Comparison of ENCODE assay signal across 10 cellular contexts in genomic region chr14:96225745-96226151, GRCh38. TPM values are rescaled to one million over a fixed set of nuclear protein-coding genes. Genes with fewer than 3 reads are reported as not detected.
DNase-seq lines count a peak whose midpoint lies in the region; ATAC-seq, FAIRE-seq and TF ChIP-seq lines count a peak whose summit lies in the region.
"Had no signal": no experiment of that assay in that cellular context is flagged by ENCODE, and none has a peak within 500 bp of the region (broad histone marks: within the 10 kb centered on the region; RNA-seq: fewer than 3 reads in every experiment).

No MANE protein-coding gene starts in this region.

- H3K27me3 ChIP-seq in AG04450 (ENCODE audit: control insufficient read depth, insufficient read depth, low read length) = no peaks in the 10 kb centered on the region
- no peaks in the 10 kb centered on the region for H3K27me3 ChIP-seq in H1 (replicated peaks in 1 of 4; ENCODE audit: control insufficient read depth in 3 of 4, extremely low read depth in 1 of 4, insufficient read depth in 3 of 4, low read length in 3 of 4)
- H3K27me3 ChIP-seq in adrenal gland = no peaks in the 10 kb centered on the region

- H3K4me2 ChIP-seq in H1 (ENCODE audit: insufficient read depth in 1 of 2, low read depth in 2 of 2, low read length in 2 of 2) = no peak overlapping the region

- POLR2A ChIA-PET in AG04450 (lab: Yijun Ruan, JAX) (interaction anchor here (0.6 to 0.8 kb wide), 5 partner anchors 11 to 136 kb away, joined by 3 to 5 read pairs (median 3); no protein-coding TSS in a partner anchor), H1 (lab: Charles Lee; ENCODE audit: partially characterized antibody) (interaction anchor here (0.9 kb wide), 1 partner anchor 10 kb away, joined by 3 read pairs; no protein-coding TSS in a partner anchor)
- POLR2A ChIA-PET in activated CD8-positive, alpha-beta T cell treated with anti-CD3 and anti-CD28 coated beads for 36 hours (lab: Charles Lee) = no interaction called here

- H3K23me2 ChIP-seq in H1 (ENCODE audit: low read depth, low read length) = no peaks in the 10 kb centered on the region

- H4K8ac ChIP-seq in H1 (ENCODE audit: extremely low read depth, insufficient read depth, low read length) = no peak overlapping the region

- no peak overlapping the region for H3K56ac ChIP-seq in H1 (replicated peaks; ENCODE audit: insufficient read length, low read depth, low read length)

- H4K5ac ChIP-seq in H1 (ENCODE audit: insufficient read length, low read depth, low read length) = no peak overlapping the region

- no peaks in the 10 kb centered on the region for H3K27me3 Mint-ChIP-seq in mesothelial cell of epicardium (ENCODE audit: low read depth)
- peaks cover 14% of the 10 kb centered on the region for H3K27me3 Mint-ChIP-seq in activated CD8-positive, alpha-beta T cell treated with anti-CD3 and anti-CD28 coated beads for 36 hours
- H3K27me3 Mint-ChIP-seq in osteocyte (ENCODE audit: unreplicated experiment) = peaks cover 11% of the 10 kb centered on the region

- no peak overlapping the region for H3K4ac ChIP-seq in H1 (replicated peaks; ENCODE audit: insufficient read length, low read depth, low read length)

- H2AFZ ChIP-seq in H1 (ENCODE audit: low read length) = no peak overlapping the region

- H2BK120ac ChIP-seq in H1 (replicated peaks; ENCODE audit: low read depth, low read length) = no peak overlapping the region

- peaks cover 8% of the 10 kb centered on the region; the same call in 1 of the 2 replicates for H3K9me3 ChIP-seq in AG04450 (ENCODE audit: control insufficient read depth, insufficient read depth, low read length)
- peaks cover 4 to 6% of the 10 kb centered on the region in 2 experiments; a peak in 2 of 4 replicates for H3K9me3 ChIP-seq in H1 (ENCODE audit: insufficient read depth in 2 of 2, low read depth in 1 of 2, low read length in 1 of 2)
- no peaks in the 10 kb centered on the region for H3K9me3 ChIP-seq in adrenal gland (replicated peaks in 1 of 3)

- H3K18ac ChIP-seq in H1 (ENCODE audit: extremely low read depth, low read length) = no peak overlapping the region

- TF ChIP-seq POLR2A in H1 (IDR thresholded peaks at IDR 0.05; ENCODE audit: control extremely low read depth in 1 of 2, low read depth in 2 of 2, low read length in 2 of 2) = no peak
- TF ChIP-seq POLR2A in adrenal gland (IDR thresholded peaks at IDR 0.05) = no peak

- no peak overlapping the region for H3K14ac ChIP-seq in H1 (ENCODE audit: insufficient read length)

- H3K4me1 ChIP-seq in H1 (replicated peaks in 1 of 4; ENCODE audit: control insufficient read depth in 3 of 4, insufficient read depth in 4 of 4, low read length in 3 of 4) (no peaks in the 10 kb centered on the region), adrenal gland (replicated peaks in 1 of 2) (no peaks in the 10 kb centered on the region)

- TF ChIP-seq RAD21 in H1 (IDR thresholded peaks at IDR 0.05 in 1 of 2, conservative IDR thresholded peaks at IDR 0.05 in 1 of 2; ENCODE audit: low read depth in 2 of 2, low read length in 2 of 2) = peak; percentile 5 to 28; a peak in 1 of 4 replicates

- TF ChIP-seq CTCF in AG04450 (IDR thresholded peaks at IDR 0.05; ENCODE audit: low read depth, low read length) (peak; percentile 46), H1 (IDR thresholded peaks at IDR 0.05; ENCODE audit: control extremely low read depth in 1 of 3, insufficient read depth in 1 of 3, low read depth in 1 of 3, low read length in 3 of 3) (peak in 2 of 3 experiments; percentile 13 to 36; a peak in 1 of 4 replicates), mesothelial cell of epicardium (IDR thresholded peaks at IDR 0.05; ENCODE audit: unreplicated experiment) (no peak), adrenal gland (IDR thresholded peaks at IDR 0.05) (no peak), osteocyte (IDR thresholded peaks at IDR 0.05) (no peak)
- TF ChIP-seq CTCF in activated CD8-positive, alpha-beta T cell treated with anti-CD3 and anti-CD28 coated beads for 36 hours (IDR thresholded peaks at IDR 0.05) = no peak

- H2AK5ac ChIP-seq in H1 (ENCODE audit: low read depth, low read length) = no peak overlapping the region

- H3K27ac ChIP-seq in AG04450 (ENCODE audit: low read depth, low read length) (peak overlapping the region; percentile 52), H1 (ENCODE audit: low read depth, low read length) (no peak overlapping the region), adrenal gland (peak overlapping the region in 1 of 5 donors; percentile 45)

- ATAC-seq in activated CD8-positive, alpha-beta T cell treated with anti-CD3 and anti-CD28 coated beads for 36 hours = no peak
- ATAC-seq: T-helper 17 cell had no signal

- TF ChIP-seq EP300 in H1 (IDR thresholded peaks at IDR 0.05; ENCODE audit: borderline replicate concordance in 1 of 2, low read depth in 2 of 2, low read length in 2 of 2) = no peak

- no peak overlapping the region for H2BK20ac ChIP-seq in H1 (ENCODE audit: low read length)

- H3K36me3 Mint-ChIP-seq in mesothelial cell of epicardium = peaks cover 8% of the 10 kb centered on the region
- H3K36me3 Mint-ChIP-seq in activated CD8-positive, alpha-beta T cell treated with anti-CD3 and anti-CD28 coated beads for 36 hours (ENCODE audit: low read depth) = no peaks in the 10 kb centered on the region
- no peaks in the 10 kb centered on the region for H3K36me3 Mint-ChIP-seq in osteocyte (ENCODE audit: unreplicated experiment)

- H3K9me3 Mint-ChIP-seq in mesothelial cell of epicardium = peaks cover 6% of the 10 kb centered on the region
- H3K9me3 Mint-ChIP-seq in activated CD8-positive, alpha-beta T cell treated with anti-CD3 and anti-CD28 coated beads for 36 hours = no peaks in the 10 kb centered on the region
- H3K9me3 Mint-ChIP-seq in osteocyte (ENCODE audit: unreplicated experiment) = no peaks in the 10 kb centered on the region

- DNase-seq in AG04450 (ENCODE audit: low read depth, low spot score) (no peak), HT1080 (ENCODE audit: low read depth) (peak; percentile 81), H1 (ENCODE audit: low read depth in 1 of 2, low spot score in 2 of 2) (peak; percentile 23 to 59), mesothelial cell of epicardium (ENCODE audit: low spot score in 2 of 2, unreplicated experiment in 2 of 2) (peak in 1 of 2 experiments; percentile 64), adrenal gland (no peak), UCSD-AML1 (lab: John Stamatoyannopoulos, UW; ENCODE audit: unreplicated experiment) (no peak), osteocyte (ENCODE audit: extremely low spot score, unreplicated experiment) (no peak)
- DNase-seq in activated CD8-positive, alpha-beta T cell treated with anti-CD3 and anti-CD28 coated beads for 36 hours = no peak
- DNase-seq: NCI-H2029, T-helper 17 cell had no signal

- no peak overlapping the region for H4K91ac ChIP-seq in H1 (replicated peaks; ENCODE audit: insufficient read length, low read length)

- no peak for FAIRE-seq in H1 (lab: Jason Lieb, UNC)

- no peak overlapping the region for H2BK12ac ChIP-seq in H1 (ENCODE audit: low read depth, low read length)

- CTCF ChIA-PET in AG04450 (lab: Charles Lee) = interaction anchor here (0.6 to 3.5 kb wide), 3 partner anchors 125 to 185 kb away, joined by 5 to 15 read pairs (median 7); no protein-coding TSS in a partner anchor
- CTCF ChIA-PET in H1 (lab: Charles Lee; ENCODE audit: partially characterized antibody) = interaction anchor here (0.6 to 2.3 kb wide), 11 partner anchors 9 to 1970 kb away, joined by 3 to 9 read pairs (median 3); no protein-coding TSS in a partner anchor
- CTCF ChIA-PET in activated CD8-positive, alpha-beta T cell treated with anti-CD3 and anti-CD28 coated beads for 36 hours (lab: Charles Lee) = no interaction called here

- H2BK5ac ChIP-seq in H1 (ENCODE audit: low read depth, low read length) = no peak overlapping the region

- H3K4me3 ChIP-seq in AG04450 (ENCODE audit: low read depth, low read length) (no peak overlapping the region), H1 (ENCODE audit: extremely low read depth in 1 of 4, insufficient read depth in 2 of 4, low read depth in 3 of 4, low read length in 4 of 4) (no peak overlapping the region), adrenal gland (no peak overlapping the region)

- no peaks in the 10 kb centered on the region for H3K79me2 ChIP-seq in H1 (ENCODE audit: control insufficient read depth in 1 of 2, insufficient read depth in 2 of 2, low read length in 2 of 2)

- intact Hi-C loops in activated CD8-positive, alpha-beta T cell treated with anti-CD3 and anti-CD28 coated beads for 36 hours (cut with micrococcal nuclease) = no loop called here
- intact Hi-C loops in adrenal gland (cut with DNase I) = no loop called here

- H3K27ac Mint-ChIP-seq in mesothelial cell of epicardium (peak overlapping the region; percentile 58), osteocyte (ENCODE audit: unreplicated experiment) (no peak overlapping the region)
- H3K27ac Mint-ChIP-seq in activated CD8-positive, alpha-beta T cell treated with anti-CD3 and anti-CD28 coated beads for 36 hours = no peak overlapping the region
- H3K27ac Mint-ChIP-seq: T-helper 17 cell had no signal

- no peak overlapping the region for H3K9ac ChIP-seq in H1 (replicated peaks in 1 of 4; ENCODE audit: extremely low read depth in 1 of 4, low read depth in 3 of 4, low read length in 3 of 4)

- WGBS in H1 (ENCODE audit: extremely low coverage in 1 of 2, insufficient coverage in 1 of 2, insufficient read length in 1 of 2, insufficient replicate concordance in 2 of 2, low coverage in 1 of 2, low lambda C conversion rate in 2 of 2, missing lambda C conversion rate in 1 of 2), 2 experiments = 66% methylated on average over 3 of the region's 5 CpGs; no CpG with 5 or more reads in 1 of the 2 experiments
- 33 to 51% (median 45%) methylated on average over 3 to 5 of the region's 5 CpGs for WGBS in adrenal gland, 4 donors

- H3K23ac ChIP-seq in H1 (ENCODE audit: insufficient read length) = no peak overlapping the region

- no peaks in the 10 kb centered on the region for H3K36me3 ChIP-seq in H1 (ENCODE audit: control insufficient read depth in 2 of 4, insufficient read depth in 4 of 4, low read length in 3 of 4)
- no peaks in the 10 kb centered on the region for H3K36me3 ChIP-seq in adrenal gland (replicated peaks in 1 of 2)

- no peaks in the 10 kb centered on the region for H4K20me1 ChIP-seq in H1 (replicated peaks in 1 of 2; ENCODE audit: control insufficient read depth in 1 of 2, insufficient read depth in 2 of 2, low read length in 2 of 2)

- H3K4me3 Mint-ChIP-seq in mesothelial cell of epicardium (no peak overlapping the region), osteocyte (ENCODE audit: unreplicated experiment) (no peak overlapping the region)
- no peak overlapping the region for H3K4me3 Mint-ChIP-seq in activated CD8-positive, alpha-beta T cell treated with anti-CD3 and anti-CD28 coated beads for 36 hours
- H3K4me3 Mint-ChIP-seq: T-helper 17 cell had no signal

- H3K79me1 ChIP-seq in H1 (ENCODE audit: low read depth, low read length) = no peaks in the 10 kb centered on the region

- peaks cover 6% of the 10 kb centered on the region for H3K4me1 Mint-ChIP-seq in mesothelial cell of epicardium
- no peaks in the 10 kb centered on the region for H3K4me1 Mint-ChIP-seq in activated CD8-positive, alpha-beta T cell treated with anti-CD3 and anti-CD28 coated beads for 36 hours (ENCODE audit: low read depth)
- peaks cover 9% of the 10 kb centered on the region for H3K4me1 Mint-ChIP-seq in osteocyte (ENCODE audit: unreplicated experiment)

- no peak overlapping the region for H2BK15ac ChIP-seq in H1 (ENCODE audit: low read length)

RNA-seq across cellular contexts. Expression of gene BDKRB2, which starts 21.1 kb away (rescaled TPM):
- polyA plus RNA-seq in AG04450 (2011; rRNA removed) = 182 and 212 TPM in 2 replicates
- 383 and 523 TPM in 2 replicates for polyA minus RNA-seq in AG04450 (2011; rRNA and poly(A)+ RNA removed)
- total RNA-seq in HT1080 (2014; rRNA removed; shearing (Covaris generic)) = 0.03 TPM in 1 of 2 replicates, not detected in the other
- 1.1 and 1.4 TPM in 2 replicates for polyA plus RNA-seq in HT1080 (2015; cell fraction: cytosol; rRNA removed)
- polyA plus RNA-seq in HT1080 (2015; cell fraction: nucleus; rRNA removed) = 1.2 and 2.1 TPM in 2 replicates
- 0.13 TPM in 2 replicates for total RNA-seq in H1 (2021; fragmentation: NEBNext Ultra II Directional; extraction: Animal tissue kit (Norgen Biotek cat#: 25700))
- 0.21 and 0.24 TPM in 2 replicates for polyA plus RNA-seq in H1 (2011; rRNA removed)
- 0.28 TPM for polyA plus RNA-seq in H1 (2011; cell fraction: cytosol; rRNA removed)
- polyA plus RNA-seq in H1 (2011; cell fraction: nucleus; rRNA removed) = 0.30 TPM
- polyA plus RNA-seq in H1 (2012, experiment 1 of 2) = 0.20 to 0.33 TPM (median 0.26 TPM) in 4 replicates
- not detected for polyA plus RNA-seq in H1 (2012, experiment 2 of 2)
- polyA plus RNA-seq in H1 (2013, experiment 1 of 2) = 0.20 TPM
- 0.18 TPM for polyA plus RNA-seq in H1 (2013, experiment 2 of 2)
- polyA minus RNA-seq in H1 (2011; rRNA and poly(A)+ RNA removed) = 1.3 and 1.8 TPM in 2 replicates
- polyA minus RNA-seq in H1 (2011; cell fraction: cytosol; rRNA and poly(A)+ RNA removed) = 0.51 TPM
- polyA minus RNA-seq in H1 (2011; cell fraction: nucleus; rRNA and poly(A)+ RNA removed) = 0.70 TPM
- total RNA-seq in mesothelial cell of epicardium = 10.1 to 11.5 TPM (median 11.3 TPM) in 3 replicates
- total RNA-seq in activated CD8-positive, alpha-beta T cell treated with anti-CD3 and anti-CD28 coated beads for 36 hours = not detected
- total RNA-seq in adrenal gland = 1 to 10 TPM in 7 of 8 donors, under 1 TPM in 1; 0.18 to 6.8 (median 1.7) TPM
- 1 to 10 TPM; 1.0 to 1.9 (median 1.5) TPM for polyA plus RNA-seq in adrenal gland
- 0.31 and 0.40 TPM in 2 replicates for total RNA-seq in osteocyte
- total RNA-seq: T-helper 17 cell had no signal

RNA-seq across cellular contexts. Expression of gene BDKRB1, which starts 30.3 kb away (rescaled TPM):
- polyA plus RNA-seq in AG04450 (2011; rRNA removed) = 160 and 215 TPM in 2 replicates
- 155 and 203 TPM in 2 replicates for polyA minus RNA-seq in AG04450 (2011; rRNA and poly(A)+ RNA removed)
- total RNA-seq in HT1080 (2014; rRNA removed; shearing (Covaris generic)) = 0.43 TPM in 1 of 2 replicates, not detected in the other
- polyA plus RNA-seq in HT1080 (2015; cell fraction: cytosol; rRNA removed) = 2.1 and 2.8 TPM in 2 replicates
- 4.4 and 7.6 TPM in 2 replicates for polyA plus RNA-seq in HT1080 (2015; cell fraction: nucleus; rRNA removed)
- total RNA-seq in H1 (2021; fragmentation: NEBNext Ultra II Directional; extraction: Animal tissue kit (Norgen Biotek cat#: 25700)) = not detected in 2 replicates
- 0.17 and 0.27 TPM in 2 replicates for polyA plus RNA-seq in H1 (2011; rRNA removed)
- 0.06 TPM for polyA plus RNA-seq in H1 (2011; cell fraction: cytosol; rRNA removed)
- polyA plus RNA-seq in H1 (2011; cell fraction: nucleus; rRNA removed) = 0.34 TPM
- polyA plus RNA-seq in H1 (2012, experiment 1 of 2) = 0.15 TPM in 1 of 4 replicates, not detected in the others
- not detected for polyA plus RNA-seq in H1 (2012, experiment 2 of 2)
- polyA plus RNA-seq in H1 (2013, experiment 1 of 2) = 0.08 TPM
- polyA plus RNA-seq in H1 (2013, experiment 2 of 2) = 0.15 TPM
- polyA minus RNA-seq in H1 (2011; rRNA and poly(A)+ RNA removed) = not detected in 2 replicates
- 1.1 TPM for polyA minus RNA-seq in H1 (2011; cell fraction: cytosol; rRNA and poly(A)+ RNA removed)
- polyA minus RNA-seq in H1 (2011; cell fraction: nucleus; rRNA and poly(A)+ RNA removed) = not detected
- total RNA-seq in mesothelial cell of epicardium = 10.4 to 12.5 TPM (median 10.9 TPM) in 3 replicates
- not detected for total RNA-seq in activated CD8-positive, alpha-beta T cell treated with anti-CD3 and anti-CD28 coated beads for 36 hours
- under 1 TPM in 1 of 8 donors, not detected in 7; 0.25 TPM for total RNA-seq in adrenal gland
- polyA plus RNA-seq in adrenal gland = under 1 TPM in 2 of 3 donors, not detected in 1; 0.88 to 0.98 TPM
- total RNA-seq in osteocyte = not detected in 2 replicates
- total RNA-seq: T-helper 17 cell had no signal

Comparison
In these comparisons a context has a peak if more than half of its experiments do, and no peak if none do; other contexts are left out.
1. DNase-seq: peak in HT1080 (single experiment) and H1 (2 of 2); none in AG04450 (single experiment), activated CD8-positive, alpha-beta T cell treated with anti-CD3 and anti-CD28 coated beads for 36 hours (single experiment), adrenal gland (0 of 7), UCSD-AML1 (single experiment) and osteocyte (single experiment).
2. CTCF ChIP-seq: peak in AG04450 (single experiment) and H1 (2 of 3); none in mesothelial cell of epicardium (single experiment), activated CD8-positive, alpha-beta T cell treated with anti-CD3 and anti-CD28 coated beads for 36 hours (single experiment), adrenal gland (0 of 6) and osteocyte (single experiment).